In genomic region chr14:81464253-81465001, GRCh38 we compare ENCODE assay signal across 8 cellular contexts.
DNase-seq lines count a peak whose midpoint lies in the region; ATAC-seq and TF ChIP-seq lines count a peak whose summit lies in the region.

No MANE protein-coding gene starts in this region.

- no peaks in the 10 kb centered on the region for H3K9me3 ChIP-seq in endocrine pancreas (ENCODE audit: control insufficient read depth, low read length)

- no peaks in the 10 kb centered on the region for H3K27me3 ChIP-seq in endocrine pancreas (ENCODE audit: control insufficient read depth, insufficient read depth, low read length)

- peak; percentile 45 for DNase-seq in AG10803 (ENCODE audit: low read depth)
- peak; percentile 89 for DNase-seq in NCI-H2171 treated with DMSO at 0.1 percent for 48 hours (lab: John Stamatoyannopoulos, UW)
- peak; percentile 62 for DNase-seq in activated CD4-positive, alpha-beta T cell treated with anti-CD3 and anti-CD28 coated beads for 48 hours
- DNase-seq in midbrain (lab: John Stamatoyannopoulos, UW), result peak; percentile 83
- DNase-seq in stimulated activated naive CD4-positive, alpha-beta T cell treated with Interleukin-2 at 50 U/mL for 16 hours (lab: John Stamatoyannopoulos, UW), result peak; percentile 17

- H3K36me3 ChIP-seq in endocrine pancreas (ENCODE audit: control insufficient read depth, insufficient read depth, low read length), result no peaks in the 10 kb centered on the region

- peak overlapping the region; percentile 47 for H3K9ac ChIP-seq in endocrine pancreas (ENCODE audit: control insufficient read depth, insufficient read depth, low read length)

- H3K4me3 ChIP-seq in AG10803 (ENCODE audit: low read length), result peak overlapping the region; percentile 69
- peak overlapping the region; percentile 86 for H3K4me3 ChIP-seq in endocrine pancreas (ENCODE audit: control insufficient read depth, insufficient read depth, low read length)

- peak; percentile 70 for ATAC-seq in GM18498 (IDR thresholded peaks at IDR 0.05; ENCODE audit: unreplicated experiment)
- peak; percentile 69 for ATAC-seq in HG03064 (IDR thresholded peaks at IDR 0.05; ENCODE audit: low read depth, unreplicated experiment)

- TF ChIP-seq CTCF in AG10803 (conservative IDR thresholded peaks at IDR 0.05; ENCODE audit: low read length), result peak; percentile 92

- no peaks in the 10 kb centered on the region for H3K4me1 ChIP-seq in endocrine pancreas (ENCODE audit: control insufficient read depth, insufficient read depth, low read length)

Comparison
In these comparisons a context has a peak if more than half of its experiments do, and no peak if none do; other contexts are left out.
1. Peak in every context shown above with its lines: DNase-seq, ATAC-seq and H3K4me3 ChIP-seq.
2. DNase-seq: peak in every context shown above with its lines; median percentile 89 in NCI-H2171 treated with DMSO at 0.1 percent for 48 hours; 83 in midbrain; 62 in activated CD4-positive, alpha-beta T cell treated with anti-CD3 and anti-CD28 coated beads for 48 hours; 45 in AG10803; 17 in stimulated activated naive CD4-positive, alpha-beta T cell treated with Interleukin-2 at 50 U/mL for 16 hours.